ENCODE assay signal across 30 cellular contexts in the genomic region with DNA sequence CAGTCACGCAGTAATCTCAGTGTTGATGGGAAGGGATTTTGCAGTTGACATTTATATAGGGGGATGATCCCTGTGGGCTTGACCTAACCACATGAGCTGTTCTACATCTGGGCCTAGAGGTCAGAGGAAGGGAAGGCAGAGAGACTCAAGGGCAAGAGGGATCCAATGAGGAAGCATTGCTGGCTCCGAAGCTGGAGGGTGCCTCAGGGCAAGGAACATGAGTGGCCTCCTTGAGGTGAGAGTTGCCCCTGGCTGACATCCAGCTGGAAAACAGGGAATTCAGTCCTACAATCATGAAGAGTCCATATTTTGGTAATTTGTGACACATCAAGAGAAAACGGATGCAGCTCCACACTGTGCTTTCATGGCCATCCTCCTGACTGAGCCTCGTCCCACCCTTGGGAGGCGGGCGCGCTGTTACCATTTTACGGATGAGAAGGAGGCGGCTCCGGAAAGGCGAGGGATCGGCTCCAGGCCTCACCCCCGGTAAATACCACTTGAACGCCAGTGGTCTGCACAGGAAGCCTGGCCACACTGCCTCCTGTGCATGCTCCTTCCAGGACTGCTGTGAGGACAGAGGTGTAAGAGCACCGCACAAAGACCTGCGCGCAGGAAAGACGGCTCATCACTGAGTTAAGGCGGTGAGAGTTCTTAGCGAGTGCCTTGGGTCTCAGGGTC. TPM values are rescaled to one million over a fixed set of nuclear protein-coding genes. Genes with fewer than 3 reads are reported as not detected.
"Had no signal": no experiment of that assay in that cellular context is flagged by ENCODE, and none has a peak within 500 bp of the region (broad histone marks: within the 10 kb centered on the region; RNA-seq: fewer than 3 reads in every experiment).

No MANE protein-coding gene starts in this region.

- DNase-seq: hypothalamus; immature natural killer cell; naive thymus-derived CD8-positive, alpha-beta T cell; occipital lobe; ovary; stimulated activated CD4-positive, alpha-beta T cell treated with anti-CD3 and anti-CD28 coated beads, Interleukin-1b, Interleukin-23, amount 100 ng/mL, for 48 hours; stimulated activated CD4-positive, alpha-beta T cell treated with anti-CD3 and anti-CD28 coated beads, Interleukin-2, amount 100 ng/mL, for 48 hours; stimulated activated CD4-positive, alpha-beta T cell treated with anti-CD3 and anti-CD28 coated beads, Interleukin-4, amount 100 ng/mL, for 4 hours; stimulated activated CD8-positive, alpha-beta memory T cell treated with anti-CD3 and anti-CD28 coated beads, Interleukin-4, amount 100 ng/mL, for 48 hours; stimulated activated naive B cell treated with anti-CD40 and anti-IgM and Interleukin-4, amounts not matched to agents 10 μg/mL and 1 μg/mL and 100 μg/mL, for 72 hours; stimulated activated naive CD8-positive, alpha-beta T cell treated with anti-CD3 and anti-CD28 coated beads, Interleukin-15, Interleukin-2, amounts not matched to agents 100 U/mL and 50 U/mL, for 24 hours; testis; thyroid gland; transverse colon had no signal

- H3K36me3 Mint-ChIP-seq: immature natural killer cell; memory B cell; naive thymus-derived CD8-positive, alpha-beta T cell; stimulated activated naive B cell treated with anti-CD40 and anti-IgM and Interleukin-4, amounts not matched to agents 10 μg/mL and 1 μg/mL and 100 μg/mL, for 72 hours had no signal

- H3K4me1 Mint-ChIP-seq: immature natural killer cell; naive thymus-derived CD8-positive, alpha-beta T cell; nephron; neural crest cell; stimulated activated naive B cell treated with anti-CD40 and anti-IgM and Interleukin-4, amounts not matched to agents 10 μg/mL and 1 μg/mL and 100 μg/mL, for 72 hours had no signal

- H3K36me3 ChIP-seq: left ventricle myocardium inferior, neutrophil, ovary, right atrium auricular region, right lobe of liver, stomach, thyroid gland, transverse colon, upper lobe of left lung, vagina had no signal

- H3K27me3 ChIP-seq: ovary, right atrium auricular region, right lobe of liver, testis, thyroid gland, transverse colon, upper lobe of left lung, vagina had no signal

- H3K4me3 Mint-ChIP-seq: immature natural killer cell; memory B cell; naive thymus-derived CD8-positive, alpha-beta T cell; nephron; neural crest cell; stimulated activated naive B cell treated with anti-CD40 and anti-IgM and Interleukin-4, amounts not matched to agents 10 μg/mL and 1 μg/mL and 100 μg/mL, for 72 hours had no signal

- H3K9me3 ChIP-seq: left ventricle myocardium inferior, neutrophil, ovary, right atrium auricular region, right lobe of liver, stomach, testis, thyroid gland, transverse colon, upper lobe of left lung, vagina had no signal

- H3K4me3 ChIP-seq: left ventricle myocardium inferior, ovary, right atrium auricular region, right lobe of liver, smooth muscle cell, stomach, testis, thyroid gland, transverse colon, upper lobe of left lung, vagina had no signal

- ATAC-seq: naive thymus-derived CD8-positive, alpha-beta T cell; stimulated activated naive B cell treated with anti-CD40 and anti-IgM and Interleukin-4, amounts not matched to agents 10 μg/mL and 1 μg/mL and 100 μg/mL, for 72 hours; stimulated activated naive CD8-positive, alpha-beta T cell treated with anti-CD3 and anti-CD28 coated beads, Interleukin-15, Interleukin-2, amounts not matched to agents 100 U/mL and 50 U/mL, for 24 hours had no signal

- H3K27ac Mint-ChIP-seq: immature natural killer cell; memory B cell; nephron; progenitor cell of endocrine pancreas; stimulated activated naive B cell treated with anti-CD40 and anti-IgM and Interleukin-4, amounts not matched to agents 10 μg/mL and 1 μg/mL and 100 μg/mL, for 72 hours had no signal

- H3K27ac ChIP-seq: left ventricle myocardium inferior, neutrophil, ovary, right atrium auricular region, right lobe of liver, stomach, testis, thyroid gland, transverse colon, upper lobe of left lung, vagina had no signal

- H3K9me3 Mint-ChIP-seq: immature natural killer cell; memory B cell; naive thymus-derived CD8-positive, alpha-beta T cell; nephron; neural crest cell; stimulated activated naive B cell treated with anti-CD40 and anti-IgM and Interleukin-4, amounts not matched to agents 10 μg/mL and 1 μg/mL and 100 μg/mL, for 72 hours had no signal

- H3K4me1 ChIP-seq: right lobe of liver, stomach, transverse colon, upper lobe of left lung, vagina had no signal

RNA-seq across cellular contexts. Expression of a gene that starts 58.6 kb away (rescaled TPM):
- total RNA-seq: kidney epithelial cell; lung microvascular endothelial cell; naive thymus-derived CD8-positive, alpha-beta T cell; neural crest cell; progenitor cell of endocrine pancreas; pulmonary artery endothelial cell; renal cortical epithelial cell had no signal
